11 cellular contexts compared by ENCODE assay signal in the genomic region with DNA sequence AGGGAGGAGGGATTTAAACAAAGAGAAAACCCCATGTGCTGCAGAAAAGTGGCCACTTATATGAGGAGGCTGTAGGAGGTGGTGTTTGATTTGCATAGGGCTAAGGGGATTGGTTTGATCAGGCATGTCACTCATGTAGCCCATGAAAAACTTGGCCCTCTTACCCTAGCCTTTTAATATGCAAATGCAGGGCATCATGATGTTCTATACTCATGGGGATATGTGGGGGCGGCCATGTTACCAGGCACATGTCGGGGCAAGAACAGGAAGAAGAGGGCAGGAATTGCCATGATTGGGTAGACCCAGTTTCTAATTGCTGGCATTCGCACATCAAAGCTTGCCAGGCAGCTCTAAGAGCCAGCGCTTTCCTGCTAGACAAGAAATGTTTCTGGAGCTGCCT. TPM values are rescaled to one million over a fixed set of nuclear protein-coding genes. Genes with fewer than 3 reads are reported as not detected.
DNase-seq lines count a peak whose midpoint lies in the region; ATAC-seq and TF ChIP-seq lines count a peak whose summit lies in the region.
"Had no signal": no experiment of that assay in that cellular context is flagged by ENCODE, and none has a peak within 500 bp of the region (broad histone marks: within the 10 kb centered on the region; RNA-seq: fewer than 3 reads in every experiment).

No MANE protein-coding gene starts in this region.

- POLR2A ChIA-PET in Panc1 (lab: Charles Lee): no interaction called here

- peaks cover 17% of the 10 kb centered on the region for H3K4me1 Mint-ChIP-seq in activated T-cell treated with anti-CD3 and anti-CD28 coated beads, Interleukin-2, amount 50 U/mL, for 24 hours (ENCODE audit: low read depth)

- H3K36me3 Mint-ChIP-seq in activated T-cell treated with anti-CD3 and anti-CD28 coated beads, Interleukin-2, amount 50 U/mL, for 24 hours (ENCODE audit: low read depth): peaks cover 31% of the 10 kb centered on the region

- no peaks in the 10 kb centered on the region for H3K9me3 Mint-ChIP-seq in activated T-cell treated with anti-CD3 and anti-CD28 coated beads, Interleukin-2, amount 50 U/mL, for 24 hours
- H3K9me3 Mint-ChIP-seq: activated naive CD4-positive, alpha-beta T cell treated with anti-CD3 and anti-CD28 coated beads for 36 hours had no signal

- ATAC-seq in Panc1 (no peak), HG02763 (IDR thresholded peaks at IDR 0.05; ENCODE audit: unreplicated experiment) (no peak)
- ATAC-seq: naive thymus-derived CD4-positive, alpha-beta T cell had no signal

- no peaks in the 10 kb centered on the region for H3K36me3 ChIP-seq in Panc1 (ENCODE audit: control insufficient read depth, insufficient read depth, low read length)

- H3K4me1 ChIP-seq in Panc1 (ENCODE audit: control insufficient read depth, insufficient read depth, low read length): peaks cover 17% of the 10 kb centered on the region

- no TSS peak for BruUV-seq in Panc1 (replicated peaks; lab: Mats Ljungman, UMichigan)

- H3K9me3 ChIP-seq in Panc1 (ENCODE audit: control insufficient read depth, insufficient read depth, low read depth, low read length): no peaks in the 10 kb centered on the region

- TF ChIP-seq CTCF in Panc1 (IDR thresholded peaks at IDR 0.05): no peak

- no peaks in the 10 kb centered on the region for H3K27me3 ChIP-seq in Panc1 (ENCODE audit: control insufficient read depth, insufficient read depth, low read length)

- H3K27me3 Mint-ChIP-seq in activated T-cell treated with anti-CD3 and anti-CD28 coated beads, Interleukin-2, amount 50 U/mL, for 24 hours: no peaks in the 10 kb centered on the region

- intact Hi-C loops in Panc1 (cut with micrococcal nuclease; ENCODE audit: unreplicated experiment): no loop called here

- H3K4me3 Mint-ChIP-seq in activated T-cell treated with anti-CD3 and anti-CD28 coated beads, Interleukin-2, amount 50 U/mL, for 24 hours: no peak overlapping the region
- H3K4me3 Mint-ChIP-seq: activated naive CD4-positive, alpha-beta T cell treated with anti-CD3 and anti-CD28 coated beads for 36 hours; naive thymus-derived CD4-positive, alpha-beta T cell had no signal

- in situ Hi-C loops in Panc1 (cut with HindIII; ENCODE audit: low pct_unique_long_range_greater_than_20kb, low sequenced_read_pairs): no loop called here

- no peak overlapping the region for H3K27ac Mint-ChIP-seq in activated T-cell treated with anti-CD3 and anti-CD28 coated beads, Interleukin-2, amount 50 U/mL, for 24 hours
- H3K27ac Mint-ChIP-seq: activated naive CD4-positive, alpha-beta T cell treated with anti-CD3 and anti-CD28 coated beads for 36 hours had no signal

- H3K4me3 ChIP-seq in Panc1 (ENCODE audit: low read depth in 2 of 2, low read length in 2 of 2): no peak overlapping the region

- DNase-seq in activated T-cell treated with anti-CD3 and anti-CD28 coated beads, Interleukin-2, amount 50 U/mL, for 24 hours: peak; percentile 31
- no peak for DNase-seq in activated T-cell treated with anti-CD3 and anti-CD28 coated beads for 4 hours
- DNase-seq in Panc1 (ENCODE audit: low read depth, low spot score): no peak
- peak; percentile 38 to 60 for DNase-seq in hippocampal formation (lab: John Stamatoyannopoulos, UW)
- DNase-seq in EL: no peak
- DNase-seq in stimulated activated CD4-positive, alpha-beta T cell treated with anti-CD3 and anti-CD28 coated beads, Interleukin-12 subunit alpha, Interleukin-12 subunit beta, amount 100 ng/mL, for 4 hours: no peak
- DNase-seq: activated naive CD4-positive, alpha-beta T cell treated with anti-CD3 and anti-CD28 coated beads for 36 hours; naive thymus-derived CD4-positive, alpha-beta T cell had no signal

- CTCF ChIA-PET in Panc1 (lab: Charles Lee): interaction anchor here (0.6 kb wide), 1 partner anchor 167 kb away, joined by 8 read pairs; no protein-coding TSS in a partner anchor

- H3K27ac ChIP-seq in Panc1 (ENCODE audit: low read length) (peak overlapping the region; percentile 51; the same call in 1 of the 2 replicates), temporal lobe (ENCODE audit: low read depth, low read length) (peak overlapping the region; percentile 19)

RNA-seq across cellular contexts. Expression of gene KLRK1, which starts 28.8 kb away (rescaled TPM):
- total RNA-seq in Panc1 (2021; ENCODE audit: unreplicated experiment): 0.95 TPM
- 1.1 TPM for polyA plus RNA-seq in Panc1 (2012; ENCODE audit: insufficient read length)
- total RNA-seq in temporal lobe: 0.25 TPM

RNA-seq across cellular contexts. Expression of gene KLRC4, which starts 48.5 kb away (rescaled TPM):
- total RNA-seq in Panc1 (2021; ENCODE audit: unreplicated experiment): 1.4 TPM
- 0.65 TPM for polyA plus RNA-seq in Panc1 (2012; ENCODE audit: insufficient read length)
- total RNA-seq in temporal lobe: 0.25 TPM
- total RNA-seq: activated naive CD4-positive, alpha-beta T cell treated with anti-CD3 and anti-CD28 coated beads for 36 hours; T-helper 2 cell treated with Interferon-gamma antibody and Interleukin-4, amounts not matched to agents 100 ng/mL and 5 ng/mL, for 36 hours had no signal
- polyA plus RNA-seq: naive thymus-derived CD4-positive, alpha-beta T cell had no signal

RNA-seq across cellular contexts. Expression of gene KLRD1, which starts 53.4 kb away (rescaled TPM):
- not detected for total RNA-seq in Panc1 (2021; ENCODE audit: unreplicated experiment)
- polyA plus RNA-seq in Panc1 (2012; ENCODE audit: insufficient read length): not detected
- 0.25 TPM for total RNA-seq in temporal lobe

RNA-seq across cellular contexts. Expression of gene KLRC3, which starts 59.3 kb away (rescaled TPM):
- total RNA-seq in Panc1 (2021; ENCODE audit: unreplicated experiment) (0.74 TPM), temporal lobe (1.2 TPM)
- polyA plus RNA-seq in Panc1 (2012; ENCODE audit: insufficient read length): 0.73 TPM
- total RNA-seq: activated naive CD4-positive, alpha-beta T cell treated with anti-CD3 and anti-CD28 coated beads for 36 hours; T-helper 2 cell treated with Interferon-gamma antibody and Interleukin-4, amounts not matched to agents 100 ng/mL and 5 ng/mL, for 36 hours had no signal
- polyA plus RNA-seq: naive thymus-derived CD4-positive, alpha-beta T cell had no signal

Comparison
In these comparisons a context has a peak if more than half of its experiments do, and no peak if none do; other contexts are left out.
1. DNase-seq: peak in activated T-cell treated with anti-CD3 and anti-CD28 coated beads, Interleukin-2, amount 50 U/mL, for 24 hours (single experiment) and hippocampal formation (2 of 2); none in activated T-cell treated with anti-CD3 and anti-CD28 coated beads for 4 hours (single experiment), Panc1 (single experiment), EL (single experiment) and stimulated activated CD4-positive, alpha-beta T cell treated with anti-CD3 and anti-CD28 coated beads, Interleukin-12 subunit alpha, Interleukin-12 subunit beta, amount 100 ng/mL, for 4 hours (single experiment).